1 cellular context compared by ENCODE assay signal in genomic region chr4:185514182-185514697, GRCh38.
TF ChIP-seq lines count a peak whose summit lies in the region.

No MANE protein-coding gene starts in this region.

TF ChIP-seq in GM23338, 12 proteins besides CTCF, POLR2A, EP300 and RAD21:
- no peak for TF ChIP-seq REST (IDR thresholded peaks at IDR 0.05; ENCODE audit: unreplicated experiment)
- TF ChIP-seq, protein P1, sequence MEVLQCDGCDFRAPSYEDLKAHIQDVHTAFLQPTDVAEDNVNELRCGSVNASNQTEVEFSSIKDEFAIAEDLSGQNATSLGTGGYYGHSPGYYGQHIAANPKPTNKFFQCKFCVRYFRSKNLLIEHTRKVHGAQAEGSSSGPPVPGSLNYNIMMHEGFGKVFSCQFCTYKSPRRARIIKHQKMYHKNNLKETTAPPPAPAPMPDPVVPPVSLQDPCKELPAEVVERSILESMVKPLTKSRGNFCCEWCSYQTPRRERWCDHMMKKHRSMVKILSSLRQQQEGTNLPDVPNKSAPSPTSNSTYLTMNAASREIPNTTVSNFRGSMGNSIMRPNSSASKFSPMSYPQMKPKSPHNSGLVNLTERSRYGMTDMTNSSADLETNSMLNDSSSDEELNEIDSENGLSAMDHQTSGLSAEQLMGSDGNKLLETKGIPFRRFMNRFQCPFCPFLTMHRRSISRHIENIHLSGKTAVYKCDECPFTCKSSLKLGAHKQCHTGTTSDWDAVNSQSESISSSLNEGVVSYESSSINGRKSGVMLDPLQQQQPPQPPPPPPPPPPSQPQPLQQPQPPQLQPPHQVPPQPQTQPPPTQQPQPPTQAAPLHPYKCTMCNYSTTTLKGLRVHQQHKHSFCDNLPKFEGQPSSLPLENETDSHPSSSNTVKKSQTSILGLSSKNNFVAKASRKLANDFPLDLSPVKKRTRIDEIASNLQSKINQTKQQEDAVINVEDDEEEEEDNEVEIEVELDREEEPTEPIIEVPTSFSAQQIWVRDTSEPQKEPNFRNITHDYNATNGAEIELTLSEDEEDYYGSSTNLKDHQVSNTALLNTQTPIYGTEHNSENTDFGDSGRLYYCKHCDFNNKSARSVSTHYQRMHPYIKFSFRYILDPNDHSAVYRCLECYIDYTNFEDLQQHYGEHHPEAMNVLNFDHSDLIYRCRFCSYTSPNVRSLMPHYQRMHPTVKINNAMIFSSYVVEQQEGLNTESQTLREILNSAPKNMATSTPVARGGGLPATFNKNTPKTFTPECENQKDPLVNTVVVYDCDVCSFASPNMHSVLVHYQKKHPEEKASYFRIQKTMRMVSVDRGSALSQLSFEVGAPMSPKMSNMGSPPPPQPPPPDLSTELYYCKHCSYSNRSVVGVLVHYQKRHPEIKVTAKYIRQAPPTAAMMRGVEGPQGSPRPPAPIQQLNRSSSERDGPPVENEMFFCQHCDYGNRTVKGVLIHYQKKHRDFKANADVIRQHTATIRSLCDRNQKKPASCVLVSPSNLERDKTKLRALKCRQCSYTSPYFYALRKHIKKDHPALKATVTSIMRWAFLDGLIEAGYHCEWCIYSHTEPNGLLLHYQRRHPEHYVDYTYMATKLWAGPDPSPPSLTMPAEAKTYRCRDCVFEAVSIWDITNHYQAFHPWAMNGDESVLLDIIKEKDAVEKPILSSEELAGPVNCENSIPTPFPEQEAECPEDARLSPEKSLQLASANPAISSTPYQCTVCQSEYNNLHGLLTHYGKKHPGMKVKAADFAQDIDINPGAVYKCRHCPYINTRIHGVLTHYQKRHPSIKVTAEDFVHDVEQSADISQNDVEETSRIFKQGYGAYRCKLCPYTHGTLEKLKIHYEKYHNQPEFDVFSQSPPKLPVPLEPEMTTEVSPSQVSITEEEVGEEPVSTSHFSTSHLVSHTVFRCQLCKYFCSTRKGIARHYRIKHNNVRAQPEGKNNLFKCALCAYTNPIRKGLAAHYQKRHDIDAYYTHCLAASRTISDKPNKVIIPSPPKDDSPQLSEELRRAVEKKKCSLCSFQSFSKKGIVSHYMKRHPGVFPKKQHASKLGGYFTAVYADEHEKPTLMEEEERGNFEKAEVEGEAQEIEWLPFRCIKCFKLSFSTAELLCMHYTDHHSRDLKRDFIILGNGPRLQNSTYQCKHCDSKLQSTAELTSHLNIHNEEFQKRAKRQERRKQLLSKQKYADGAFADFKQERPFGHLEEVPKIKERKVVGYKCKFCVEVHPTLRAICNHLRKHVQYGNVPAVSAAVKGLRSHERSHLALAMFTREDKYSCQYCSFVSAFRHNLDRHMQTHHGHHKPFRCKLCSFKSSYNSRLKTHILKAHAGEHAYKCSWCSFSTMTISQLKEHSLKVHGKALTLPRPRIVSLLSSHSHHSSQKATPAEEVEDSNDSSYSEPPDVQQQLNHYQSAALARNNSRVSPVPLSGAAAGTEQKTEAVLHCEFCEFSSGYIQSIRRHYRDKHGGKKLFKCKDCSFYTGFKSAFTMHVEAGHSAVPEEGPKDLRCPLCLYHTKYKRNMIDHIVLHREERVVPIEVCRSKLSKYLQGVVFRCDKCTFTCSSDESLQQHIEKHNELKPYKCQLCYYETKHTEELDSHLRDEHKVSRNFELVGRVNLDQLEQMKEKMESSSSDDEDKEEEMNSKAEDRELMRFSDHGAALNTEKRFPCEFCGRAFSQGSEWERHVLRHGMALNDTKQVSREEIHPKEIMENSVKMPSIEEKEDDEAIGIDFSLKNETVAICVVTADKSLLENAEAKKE (CRISPR knock-in tag; IDR thresholded peaks at IDR 0.05), result no peak
- no peak for TF ChIP-seq EZH2phosphoT487 (IDR thresholded peaks at IDR 0.05; ENCODE audit: unreplicated experiment)
- TF ChIP-seq ZNF331 (CRISPR knock-in tag; IDR thresholded peaks at IDR 0.05; ENCODE audit: low read depth), result no peak
- no peak for TF ChIP-seq EZH2 (IDR thresholded peaks at IDR 0.05; ENCODE audit: low read depth, unreplicated experiment)
- no peak for TF ChIP-seq POLR2AphosphoS5 (IDR thresholded peaks at IDR 0.05; ENCODE audit: low read depth)
- TF ChIP-seq NANOG (IDR thresholded peaks at IDR 0.05; ENCODE audit: borderline replicate concordance), result no peak
- no peak for TF ChIP-seq STAT1 (IDR thresholded peaks at IDR 0.05; ENCODE audit: unreplicated experiment)
- TF ChIP-seq JUNB (IDR thresholded peaks at IDR 0.05; ENCODE audit: unreplicated experiment), result no peak
- no peak for TF ChIP-seq CREB1 (CRISPR knock-in tag; IDR thresholded peaks at IDR 0.05; ENCODE audit: low read depth)
- TF ChIP-seq ZNF114 (CRISPR knock-in tag; IDR thresholded peaks at IDR 0.05), result no peak
- TF ChIP-seq, protein P2, sequence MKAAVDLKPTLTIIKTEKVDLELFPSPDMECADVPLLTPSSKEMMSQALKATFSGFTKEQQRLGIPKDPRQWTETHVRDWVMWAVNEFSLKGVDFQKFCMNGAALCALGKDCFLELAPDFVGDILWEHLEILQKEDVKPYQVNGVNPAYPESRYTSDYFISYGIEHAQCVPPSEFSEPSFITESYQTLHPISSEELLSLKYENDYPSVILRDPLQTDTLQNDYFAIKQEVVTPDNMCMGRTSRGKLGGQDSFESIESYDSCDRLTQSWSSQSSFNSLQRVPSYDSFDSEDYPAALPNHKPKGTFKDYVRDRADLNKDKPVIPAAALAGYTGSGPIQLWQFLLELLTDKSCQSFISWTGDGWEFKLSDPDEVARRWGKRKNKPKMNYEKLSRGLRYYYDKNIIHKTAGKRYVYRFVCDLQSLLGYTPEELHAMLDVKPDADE (IDR thresholded peaks at IDR 0.05), result no peak
